ENCODE assay signal across 1 cellular context in the genomic region with DNA sequence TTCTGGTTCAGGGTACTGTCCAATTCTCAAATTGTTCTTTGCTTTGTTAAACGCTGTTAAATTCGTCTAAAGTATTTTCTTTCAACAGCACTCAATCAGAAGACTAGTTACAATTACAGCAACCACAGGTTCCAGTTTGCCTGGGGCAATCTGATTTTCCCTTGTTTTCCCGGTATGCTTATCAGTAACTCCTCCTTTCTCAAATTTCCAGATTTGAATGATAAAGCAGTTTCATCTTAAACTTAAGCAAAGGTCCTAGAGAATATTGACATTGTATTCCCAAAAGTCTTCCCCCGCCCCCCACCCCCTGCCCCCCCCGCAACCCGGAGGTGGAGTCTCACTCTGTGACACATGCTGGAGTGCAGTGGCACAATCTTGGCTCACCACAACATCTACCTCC.
TF ChIP-seq lines count a peak whose summit lies in the region.

No MANE protein-coding gene starts in this region.

TF ChIP-seq in GM23338, 12 proteins besides CTCF, POLR2A, EP300 and RAD21:
- TF ChIP-seq EZH2phosphoT487 (IDR thresholded peaks at IDR 0.05; ENCODE audit: unreplicated experiment) (no peak), JUNB (IDR thresholded peaks at IDR 0.05; ENCODE audit: unreplicated experiment) (no peak), NANOG (IDR thresholded peaks at IDR 0.05; ENCODE audit: borderline replicate concordance) (no peak), EZH2 (IDR thresholded peaks at IDR 0.05; ENCODE audit: low read depth, unreplicated experiment) (no peak), STAT1 (IDR thresholded peaks at IDR 0.05; ENCODE audit: unreplicated experiment) (no peak)
- TF ChIP-seq, protein P1, sequence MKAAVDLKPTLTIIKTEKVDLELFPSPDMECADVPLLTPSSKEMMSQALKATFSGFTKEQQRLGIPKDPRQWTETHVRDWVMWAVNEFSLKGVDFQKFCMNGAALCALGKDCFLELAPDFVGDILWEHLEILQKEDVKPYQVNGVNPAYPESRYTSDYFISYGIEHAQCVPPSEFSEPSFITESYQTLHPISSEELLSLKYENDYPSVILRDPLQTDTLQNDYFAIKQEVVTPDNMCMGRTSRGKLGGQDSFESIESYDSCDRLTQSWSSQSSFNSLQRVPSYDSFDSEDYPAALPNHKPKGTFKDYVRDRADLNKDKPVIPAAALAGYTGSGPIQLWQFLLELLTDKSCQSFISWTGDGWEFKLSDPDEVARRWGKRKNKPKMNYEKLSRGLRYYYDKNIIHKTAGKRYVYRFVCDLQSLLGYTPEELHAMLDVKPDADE (IDR thresholded peaks at IDR 0.05) = no peak
